In the genomic region with DNA sequence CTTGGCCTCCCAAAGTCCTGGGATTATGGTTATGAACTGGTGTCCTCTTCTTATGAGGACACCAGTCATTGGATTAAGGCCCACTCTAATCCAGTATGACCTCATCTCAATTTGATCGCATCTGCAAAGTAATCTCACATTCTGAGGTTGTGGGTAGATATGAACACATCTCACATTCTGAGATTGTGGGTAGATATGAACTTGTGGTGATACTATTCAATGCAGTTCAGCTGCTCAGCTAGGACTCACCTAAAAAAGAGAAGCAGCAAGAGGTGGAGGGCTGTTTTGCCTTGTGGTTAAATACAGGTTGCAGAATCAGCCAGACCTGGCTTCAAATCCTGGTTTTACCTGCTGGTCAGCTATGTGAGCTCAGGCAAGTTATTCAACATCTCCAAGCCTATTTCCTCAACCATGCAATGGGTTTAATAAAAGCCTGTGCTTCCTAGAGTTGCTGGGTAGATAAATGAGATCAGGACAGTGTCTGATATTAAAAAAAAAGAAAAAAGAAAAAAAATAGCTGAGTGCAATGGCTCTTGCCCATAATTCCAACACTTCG, we compare ENCODE assay signal across 24 cellular contexts. TPM values are rescaled to one million over a fixed set of nuclear protein-coding genes. Genes with fewer than 3 reads are reported as not detected.
A peak's percentile ranks its signal among the peaks of the same experiment; 100 is the strongest.
DNase-seq lines count a peak whose midpoint lies in the region; ATAC-seq, FAIRE-seq and TF ChIP-seq lines count a peak whose summit lies in the region.
"Had no signal": no experiment of that assay in that cellular context is flagged by ENCODE, and none has a peak within 500 bp of the region (broad histone marks: within the 10 kb centered on the region; RNA-seq: fewer than 3 reads in every experiment).

No MANE protein-coding gene starts in this region.

- H3K36me3 ChIP-seq in CD4-positive, CD25-positive, alpha-beta regulatory T cell (ENCODE audit: control insufficient read depth, insufficient read depth, low read length), result no peaks in the 10 kb centered on the region
- H3K36me3 ChIP-seq in keratinocyte (ENCODE audit: control insufficient read depth in 2 of 2, extremely low read depth in 1 of 2, insufficient read depth in 2 of 2, low read length in 2 of 2), result no peaks in the 10 kb centered on the region
- H3K36me3 ChIP-seq: brain microvascular endothelial cell, spleen, tibial artery had no signal

- FAIRE-seq in keratinocyte (lab: Jason Lieb, UNC), result peak; percentile 39
- FAIRE-seq: colon, H1 had no signal

- peaks cover 5% of the 10 kb centered on the region for H3K36me3 Mint-ChIP-seq in CD4-positive, CD25-positive, alpha-beta regulatory T cell
- no peaks in the 10 kb centered on the region for H3K36me3 Mint-ChIP-seq in T-helper 2 cell treated with Interferon-gamma antibody and Interleukin-4, amounts not matched to agents 5 μg/mL and 100 μg/mL, for 36 hours (ENCODE audit: low read depth)

- H3K4me2 ChIP-seq in keratinocyte (ENCODE audit: control insufficient read depth, extremely low read depth, insufficient read depth, low read depth, low read length), result no peak overlapping the region
- H3K4me2 ChIP-seq: PC-9 had no signal

- H3K9me1 ChIP-seq in keratinocyte (ENCODE audit: control insufficient read depth, extremely low read depth, insufficient read depth, low read length), result no peaks in the 10 kb centered on the region

- TF ChIP-seq CTCF in keratinocyte (optimal IDR thresholded peaks at IDR 0.05 in 1 of 3, IDR thresholded peaks at IDR 0.05 in 1 of 3, conservative IDR thresholded peaks at IDR 0.05 in 1 of 3; ENCODE audit: extremely low read depth in 1 of 3, insufficient read depth in 2 of 3, low read length in 3 of 3) (no peak), RWPE1 (conservative IDR thresholded peaks at IDR 0.05; ENCODE audit: low read depth) (no peak)

- no peaks in the 10 kb centered on the region for H3K9me3 Mint-ChIP-seq in CD4-positive, CD25-positive, alpha-beta regulatory T cell
- H3K9me3 Mint-ChIP-seq in T-helper 2 cell treated with Interferon-gamma antibody and Interleukin-4, amounts not matched to agents 5 μg/mL and 100 μg/mL, for 36 hours, result no peaks in the 10 kb centered on the region

- H3K27me3 Mint-ChIP-seq in CD4-positive, CD25-positive, alpha-beta regulatory T cell, result peaks cover 9% of the 10 kb centered on the region
- peaks cover 63% of the 10 kb centered on the region for H3K27me3 Mint-ChIP-seq in T-helper 2 cell treated with Interferon-gamma antibody and Interleukin-4, amounts not matched to agents 5 μg/mL and 100 μg/mL, for 36 hours (ENCODE audit: low read depth)

- POLR2A ChIA-PET in RWPE1 (lab: Yijun Ruan, JAX; ENCODE audit: low non-redundant PET), result no interaction called here

- CTCF ChIA-PET in RWPE1 (lab: Yijun Ruan, JAX), result interaction anchor here (1.1 kb wide), 1 partner anchor 8 kb away, joined by 3 read pairs; no protein-coding TSS in a partner anchor

- H3K9me3 ChIP-seq in CD4-positive, CD25-positive, alpha-beta regulatory T cell (ENCODE audit: control insufficient read depth in 2 of 2, low read length in 2 of 2), result peaks cover 0 to 7% of the 10 kb centered on the region in 2 experiments
- peaks cover 9% of the 10 kb centered on the region for H3K9me3 ChIP-seq in keratinocyte (ENCODE audit: control insufficient read depth, low read depth, low read length)

- H3K27ac Mint-ChIP-seq in CD4-positive, CD25-positive, alpha-beta regulatory T cell, result peak overlapping the region in 1 of 3 donors; percentile 17
- H3K27ac Mint-ChIP-seq in T-helper 2 cell treated with Interferon-gamma antibody and Interleukin-4, amounts not matched to agents 5 μg/mL and 100 μg/mL, for 36 hours, result peak overlapping the region; percentile 26

- no peaks in the 10 kb centered on the region for H3K27me3 ChIP-seq in CD4-positive, CD25-positive, alpha-beta regulatory T cell (ENCODE audit: control insufficient read depth, insufficient read depth, low read length)
- H3K27me3 ChIP-seq in keratinocyte (ENCODE audit: control insufficient read depth, extremely low read depth, insufficient read depth, low read length), result no peaks in the 10 kb centered on the region
- H3K27me3 ChIP-seq: brain microvascular endothelial cell, spleen had no signal

- H3K9ac ChIP-seq in keratinocyte (ENCODE audit: control insufficient read depth, extremely low read depth, insufficient read depth, low read length), result no peak overlapping the region

- peak overlapping the region; percentile 26 for H3K4me3 ChIP-seq in CD4-positive, CD25-positive, alpha-beta regulatory T cell (ENCODE audit: low read depth, low read length)
- H3K4me3 ChIP-seq in keratinocyte (ENCODE audit: control insufficient read depth in 2 of 3, extremely low read depth in 1 of 3, insufficient read depth in 2 of 3, low read depth in 1 of 3, low read length in 3 of 3), result no peak overlapping the region
- H3K4me3 ChIP-seq: PC-9, spleen, tibial artery had no signal

- H3K4me1 ChIP-seq in CD4-positive, CD25-positive, alpha-beta regulatory T cell (ENCODE audit: control insufficient read depth, insufficient read depth, low read length, poor library complexity, severe bottlenecking), result peaks cover 14% of the 10 kb centered on the region
- no peaks in the 10 kb centered on the region for H3K4me1 ChIP-seq in keratinocyte (ENCODE audit: control insufficient read depth, extremely low read depth, insufficient read depth, low read length)

- no peaks in the 10 kb centered on the region for H4K20me1 ChIP-seq in keratinocyte (ENCODE audit: control insufficient read depth, extremely low read depth, insufficient read depth, low read length)

- DNase-seq in NCI-H82 (lab: John Stamatoyannopoulos, UW), result peak; percentile 43
- DNase-seq in NCI-H82 treated with DMSO at 0.1 percent for 48 hours (lab: John Stamatoyannopoulos, UW; ENCODE audit: unreplicated experiment), result no peak
- DNase-seq in CD4-positive, CD25-positive, alpha-beta regulatory T cell, result peak in 2 of 3 donors; percentile 21 to 30
- peak; percentile 30 for DNase-seq in T-helper 2 cell treated with Interferon-gamma antibody and Interleukin-4, amounts not matched to agents 5 μg/mL and 100 μg/mL, for 36 hours (ENCODE audit: low spot score)
- DNase-seq in keratinocyte (ENCODE audit: low read depth, low spot score), result no peak
- no peak for DNase-seq in RWPE1 (ENCODE audit: low spot score)
- no peak for DNase-seq in DMS153 (lab: John Stamatoyannopoulos, UW)
- DNase-seq: 8988T; brain microvascular endothelial cell; COR-L47; Karpas-422; kidney glomerular epithelial cell; NCI-H1092 treated with DMSO at 0.1 percent for 48 hours; NCI-H2029; nucleus accumbens; SHP77 treated with DMSO at 0.1 percent for 48 hours; stimulated activated CD4-positive, alpha-beta T cell treated with anti-CD3 and anti-CD28 coated beads, Interleukin-4, amount 100 ng/mL, for 1 hour; stimulated activated naive CD4-positive, alpha-beta T cell treated with Interleukin-2 at 50 U/mL for 16 hours; tibial artery had no signal

- peak overlapping the region in 2 of 4 donors; percentile 18 to 55 for H3K4me3 Mint-ChIP-seq in CD4-positive, CD25-positive, alpha-beta regulatory T cell
- H3K4me3 Mint-ChIP-seq in T-helper 2 cell treated with Interferon-gamma antibody and Interleukin-4, amounts not matched to agents 5 μg/mL and 100 μg/mL, for 36 hours, result peak overlapping the region; percentile 60

- no peaks in the 10 kb centered on the region for H3K79me2 ChIP-seq in keratinocyte (ENCODE audit: control insufficient read depth, insufficient read depth, low read length)

- no peak overlapping the region for H3K27ac ChIP-seq in CD4-positive, CD25-positive, alpha-beta regulatory T cell (ENCODE audit: insufficient read depth, low read length, poor library complexity, severe bottlenecking)
- no peak overlapping the region for H3K27ac ChIP-seq in keratinocyte (ENCODE audit: control insufficient read depth, insufficient read depth, low read length)
- no peak overlapping the region for H3K27ac ChIP-seq in RWPE1
- H3K27ac ChIP-seq: brain microvascular endothelial cell, PC-9, spleen had no signal

- no peak overlapping the region for H2AFZ ChIP-seq in keratinocyte (ENCODE audit: control insufficient read depth, low read length)
- H2AFZ ChIP-seq: PC-9 had no signal

- dilution Hi-C loops in keratinocyte (cut with MboI; ENCODE audit: extremely low pct_ligation_motif_present, low sequenced_read_pairs), result no loop called here

- peaks cover 6 to 23% (median 12%) of the 10 kb centered on the region in 4 donors for H3K4me1 Mint-ChIP-seq in CD4-positive, CD25-positive, alpha-beta regulatory T cell
- peaks cover 21% of the 10 kb centered on the region for H3K4me1 Mint-ChIP-seq in T-helper 2 cell treated with Interferon-gamma antibody and Interleukin-4, amounts not matched to agents 5 μg/mL and 100 μg/mL, for 36 hours (ENCODE audit: low read depth)

- ATAC-seq in CD4-positive, CD25-positive, alpha-beta regulatory T cell (ENCODE audit: low read depth in 2 of 2), result peak; percentile 72
- ATAC-seq in GM18511 (IDR thresholded peaks at IDR 0.05; ENCODE audit: unreplicated experiment), result no peak

RNA-seq across cellular contexts. Expression of a gene that starts 8.5 kb away (rescaled TPM):
- 38.2 TPM for total RNA-seq in CD4-positive, CD25-positive, alpha-beta regulatory T cell
- 1 to 10 TPM; 6.7 to 8.7 (median 7.4) TPM for polyA plus RNA-seq in CD4-positive, CD25-positive, alpha-beta regulatory T cell
- 15.2 to 84.7 TPM (median 26.2 TPM) in 3 replicates for polyA plus RNA-seq in keratinocyte
- polyA plus RNA-seq in keratinocyte (2011; ENCODE audit: low read depth), result 419 TPM
- polyA plus RNA-seq in keratinocyte (2011; cell fraction: cytosol; rRNA removed), result 51.0 and 71.3 TPM in 2 replicates
- polyA plus RNA-seq in keratinocyte (2011; cell fraction: nucleus; rRNA removed), result 98.1 and 123 TPM in 2 replicates
- 152 and 176 TPM in 2 replicates for polyA plus RNA-seq in keratinocyte (2012; ENCODE audit: low replicate concordance)
- polyA minus RNA-seq in keratinocyte, result 14.0 to 96.2 TPM (median 28.4 TPM) in 3 replicates
- 65.0 TPM for polyA minus RNA-seq in keratinocyte (2011; cell fraction: cytosol; rRNA and poly(A)+ RNA removed)
- 43.2 and 64.7 TPM in 2 replicates for polyA minus RNA-seq in keratinocyte (2011; cell fraction: nucleus; rRNA and poly(A)+ RNA removed)

RNA-seq across cellular contexts. Expression of a gene that starts 45.9 kb away (rescaled TPM):
- total RNA-seq in CD4-positive, CD25-positive, alpha-beta regulatory T cell, result 205 TPM
- polyA plus RNA-seq in CD4-positive, CD25-positive, alpha-beta regulatory T cell, result 10 to 100 TPM in 2 of 4 donors, 1 to 10 TPM in 2; 9.2 to 16.6 (median 10.8) TPM
- 66.9 to 117 TPM (median 98.1 TPM) in 3 replicates for polyA plus RNA-seq in keratinocyte
- 181 TPM for polyA plus RNA-seq in keratinocyte (2011; ENCODE audit: low read depth)
- polyA plus RNA-seq in keratinocyte (2011; cell fraction: cytosol; rRNA removed), result 42.0 and 70.2 TPM in 2 replicates
- 193 and 255 TPM in 2 replicates for polyA plus RNA-seq in keratinocyte (2011; cell fraction: nucleus; rRNA removed)
- 70.7 and 108 TPM in 2 replicates for polyA plus RNA-seq in keratinocyte (2012; ENCODE audit: low replicate concordance)
- 23.8 to 78.1 TPM (median 32.4 TPM) in 3 replicates for polyA minus RNA-seq in keratinocyte
- polyA minus RNA-seq in keratinocyte (2011; cell fraction: cytosol; rRNA and poly(A)+ RNA removed), result 24.4 TPM
- polyA minus RNA-seq in keratinocyte (2011; cell fraction: nucleus; rRNA and poly(A)+ RNA removed), result 35.2 and 69.0 TPM in 2 replicates

Comparison
In these comparisons a context has a peak if more than half of its experiments do, and no peak if none do; other contexts are left out.
1. DNase-seq: peak in NCI-H82 (single experiment), CD4-positive, CD25-positive, alpha-beta regulatory T cell (2 of 3) and T-helper 2 cell treated with Interferon-gamma antibody and Interleukin-4, amounts not matched to agents 5 μg/mL and 100 μg/mL, for 36 hours (single experiment); none in NCI-H82 treated with DMSO at 0.1 percent for 48 hours (single experiment), keratinocyte (single experiment), RWPE1 (single experiment) and DMS153 (single experiment).